In genomic region chr17:3747805-3748204, GRCh38 we compare ENCODE assay signal across 17 cellular contexts. TPM values are rescaled to one million over a fixed set of nuclear protein-coding genes. Genes with fewer than 3 reads are reported as not detected.
A peak's percentile ranks its signal among the peaks of the same experiment; 100 is the strongest.
DNase-seq lines count a peak whose midpoint lies in the region; ATAC-seq and TF ChIP-seq lines count a peak whose summit lies in the region.
"Had no signal": no experiment of that assay in that cellular context is flagged by ENCODE, and none has a peak within 500 bp of the region (broad histone marks: within the 10 kb centered on the region; RNA-seq: fewer than 3 reads in every experiment).

No MANE protein-coding gene starts in this region.

- peaks cover 42% of the 10 kb centered on the region for H3K4me1 ChIP-seq in DND-41 (ENCODE audit: insufficient read depth, low read length)
- no peaks in the 10 kb centered on the region for H3K4me1 ChIP-seq in neuronal stem cell (ENCODE audit: control insufficient read depth in 2 of 2, insufficient read depth in 1 of 2, low read depth in 1 of 2, low read length in 2 of 2)

- peaks cover 2% of the 10 kb centered on the region for H3K79me1 ChIP-seq in neuronal stem cell (ENCODE audit: low read depth, low read length)

- peak overlapping the region; percentile 55 for H3K27ac Mint-ChIP-seq in activated naive CD8-positive, alpha-beta T cell
- H3K27ac Mint-ChIP-seq in activated naive CD8-positive, alpha-beta T cell treated with anti-CD3 and anti-CD28 coated beads for 36 hours: no peak overlapping the region
- H3K27ac Mint-ChIP-seq in WTC11 (0 out of 2 replicates have a peak overlapping the region, but pooled peaks have one; percentile 11), type B pancreatic cell (no peak overlapping the region)
- H3K27ac Mint-ChIP-seq: CD4-positive, alpha-beta T cell had no signal

- POLR2A ChIA-PET in WTC11 (lab: Charles Lee): interaction anchor here (0.6 kb wide), 1 partner anchor 117 kb away, joined by 4 read pairs; no protein-coding TSS in a partner anchor

- DNase-seq in activated naive CD8-positive, alpha-beta T cell treated with anti-CD3 and anti-CD28 coated beads for 36 hours: no peak
- no peak for DNase-seq in DND-41
- DNase-seq in WTC11 (ENCODE audit: low spot score): no peak
- DNase-seq in neuronal stem cell (ENCODE audit: low spot score): no peak
- no peak for DNase-seq in type B pancreatic cell (ENCODE audit: extremely low spot score, unreplicated experiment)
- no peak for DNase-seq in GM19240 (ENCODE audit: insufficient read length, low spot score)
- no peak for DNase-seq in NCI-H2196 treated with DMSO at 0.1 percent for 48 hours (lab: John Stamatoyannopoulos, UW; ENCODE audit: unreplicated experiment)
- DNase-seq: 8988T; AML-193; C1 segment of cervical spinal cord; CD4-positive, alpha-beta T cell; COR-L47; DMS53; GM23248 had no signal

- no peak overlapping the region for H3K18ac ChIP-seq in neuronal stem cell (ENCODE audit: low read length)

- H3K9ac ChIP-seq in DND-41 (ENCODE audit: low read depth, low read length): no peak overlapping the region
- H3K9ac ChIP-seq in neuronal stem cell (ENCODE audit: low read depth, low read length, poor library complexity): peak overlapping the region; percentile 30
- H3K9ac ChIP-seq: GM23248 had no signal

- H3K36me3 Mint-ChIP-seq in activated naive CD8-positive, alpha-beta T cell: no peaks in the 10 kb centered on the region
- H3K36me3 Mint-ChIP-seq in activated naive CD8-positive, alpha-beta T cell treated with anti-CD3 and anti-CD28 coated beads for 36 hours: no peaks in the 10 kb centered on the region
- H3K36me3 Mint-ChIP-seq in WTC11 (no peaks in the 10 kb centered on the region), type B pancreatic cell (no peaks in the 10 kb centered on the region)

- H3K23ac ChIP-seq in neuronal stem cell (ENCODE audit: low read depth, low read length, poor library complexity): no peak overlapping the region

- H3K36me3 ChIP-seq in DND-41 (ENCODE audit: insufficient read depth, low read length) (no peaks in the 10 kb centered on the region), neuronal stem cell (replicated peaks in 1 of 2; ENCODE audit: control insufficient read depth in 2 of 2, insufficient read depth in 2 of 2, low read length in 2 of 2) (no peaks in the 10 kb centered on the region)

- H2BK5ac ChIP-seq in neuronal stem cell (ENCODE audit: low read length): no peak overlapping the region

- no peak overlapping the region for H2BK120ac ChIP-seq in neuronal stem cell (ENCODE audit: low read depth, low read length)

- no peaks in the 10 kb centered on the region for H3K27me3 Mint-ChIP-seq in activated naive CD8-positive, alpha-beta T cell
- no peaks in the 10 kb centered on the region for H3K27me3 Mint-ChIP-seq in activated naive CD8-positive, alpha-beta T cell treated with anti-CD3 and anti-CD28 coated beads for 36 hours
- H3K27me3 Mint-ChIP-seq in WTC11 (ENCODE audit: low read depth) (no peaks in the 10 kb centered on the region), type B pancreatic cell (no peaks in the 10 kb centered on the region)
- H3K27me3 Mint-ChIP-seq: CD4-positive, alpha-beta T cell had no signal

- no peak overlapping the region for H4K91ac ChIP-seq in neuronal stem cell (ENCODE audit: low read depth, low read length, poor library complexity)

- H2AK5ac ChIP-seq in neuronal stem cell (ENCODE audit: low read depth, low read length): no peak overlapping the region

- H3K4me3 ChIP-seq in DND-41 (ENCODE audit: low read depth in 1 of 2, low read length in 2 of 2) (no peak overlapping the region), neuronal stem cell (ENCODE audit: low read length in 2 of 2) (no peak overlapping the region)
- H3K4me3 ChIP-seq: GM23248 had no signal

- H3K79me2 ChIP-seq in DND-41 (ENCODE audit: insufficient read depth, low read length): no peaks in the 10 kb centered on the region

- H2AFZ ChIP-seq in DND-41 (ENCODE audit: low read depth, low read length) (no peak overlapping the region), neuronal stem cell (ENCODE audit: low read length) (no peak overlapping the region)
- H2AFZ ChIP-seq: GM23248 had no signal

- no peak overlapping the region for H3K4me3 Mint-ChIP-seq in activated naive CD8-positive, alpha-beta T cell
- no peak overlapping the region for H3K4me3 Mint-ChIP-seq in activated naive CD8-positive, alpha-beta T cell treated with anti-CD3 and anti-CD28 coated beads for 36 hours
- no peak overlapping the region for H3K4me3 Mint-ChIP-seq in WTC11
- no peak overlapping the region for H3K4me3 Mint-ChIP-seq in type B pancreatic cell
- H3K4me3 Mint-ChIP-seq: CD4-positive, alpha-beta T cell had no signal

- CTCF ChIA-PET in WTC11 (lab: Charles Lee): interaction anchor here (1.3 to 2.5 kb wide), 2 partner anchors 9 to 10 kb away, joined by 4 to 27 read pairs; no protein-coding TSS in a partner anchor

- H3K14ac ChIP-seq in neuronal stem cell (ENCODE audit: low read length): peak overlapping the region; percentile 63

- no peaks in the 10 kb centered on the region for H3K9me3 ChIP-seq in DND-41 (ENCODE audit: insufficient read depth, low read length, severe bottlenecking)
- no peaks in the 10 kb centered on the region for H3K9me3 ChIP-seq in neuronal stem cell (replicated peaks in 1 of 2; ENCODE audit: control insufficient read depth in 2 of 2, insufficient read depth in 1 of 2, low read depth in 1 of 2, low read length in 2 of 2)

- TF ChIP-seq CTCF in DND-41 (IDR thresholded peaks at IDR 0.05; ENCODE audit: borderline replicate concordance, extremely low read depth, low read length, poor library complexity, severe bottlenecking) (no peak), WTC11 (IDR thresholded peaks at IDR 0.05) (no peak), type B pancreatic cell (conservative IDR thresholded peaks at IDR 0.05) (no peak)

- no peak overlapping the region for H3K4ac ChIP-seq in neuronal stem cell (ENCODE audit: low read length)

- no CpG with 5 or more reads among the region's 9 CpGs for WGBS in neuronal stem cell (ENCODE audit: extremely low coverage in 2 of 2, insufficient read length in 2 of 2, insufficient replicate concordance in 1 of 2), 2 donors

- ATAC-seq in DND-41 (ENCODE audit: insufficient read depth, low read depth) (no peak), WTC11 (no peak)
- ATAC-seq: HCT116 had no signal

- no peak overlapping the region for H2BK12ac ChIP-seq in neuronal stem cell (ENCODE audit: low read length)

- H3K4me2 ChIP-seq in DND-41 (ENCODE audit: insufficient read depth, low read length) (no peak overlapping the region), neuronal stem cell (ENCODE audit: insufficient read depth, low read length, poor library complexity, severe bottlenecking) (no peak overlapping the region)

- H3K9me3 Mint-ChIP-seq in activated naive CD8-positive, alpha-beta T cell (ENCODE audit: low read depth): no peaks in the 10 kb centered on the region
- no peaks in the 10 kb centered on the region for H3K9me3 Mint-ChIP-seq in activated naive CD8-positive, alpha-beta T cell treated with anti-CD3 and anti-CD28 coated beads for 36 hours
- H3K9me3 Mint-ChIP-seq in WTC11: no peaks in the 10 kb centered on the region
- no peaks in the 10 kb centered on the region for H3K9me3 Mint-ChIP-seq in type B pancreatic cell
- H3K9me3 Mint-ChIP-seq: CD4-positive, alpha-beta T cell had no signal

- H3K4me1 Mint-ChIP-seq in activated naive CD8-positive, alpha-beta T cell (ENCODE audit: low read depth): peaks cover 37% of the 10 kb centered on the region
- H3K4me1 Mint-ChIP-seq in activated naive CD8-positive, alpha-beta T cell treated with anti-CD3 and anti-CD28 coated beads for 36 hours: peaks cover 27% of the 10 kb centered on the region
- H3K4me1 Mint-ChIP-seq in WTC11 (no peaks in the 10 kb centered on the region), type B pancreatic cell (ENCODE audit: unreplicated experiment) (no peaks in the 10 kb centered on the region)

- H2BK15ac ChIP-seq in neuronal stem cell (ENCODE audit: low read length): no peak overlapping the region

- no peaks in the 10 kb centered on the region for H4K20me1 ChIP-seq in DND-41 (ENCODE audit: insufficient read depth, low read length)

- H3K27me3 ChIP-seq in DND-41 (ENCODE audit: insufficient read depth, low read length, poor library complexity): no peaks in the 10 kb centered on the region
- H3K27me3 ChIP-seq in neuronal stem cell (ENCODE audit: control insufficient read depth in 3 of 3, insufficient read depth in 3 of 3, low read depth in 1 of 3, low read length in 3 of 3): peaks cover 0 to 21% (median 0%) of the 10 kb centered on the region in 3 experiments

- H3K27ac ChIP-seq in DND-41 (ENCODE audit: low read length) (peak overlapping the region; percentile 32), neuronal stem cell (replicated peaks; ENCODE audit: low read length) (no peak overlapping the region)
- H3K27ac ChIP-seq: GM23248, HL-60 had no signal

- no peak overlapping the region for H4K8ac ChIP-seq in neuronal stem cell (ENCODE audit: low read depth, low read length)

TF ChIP-seq in WTC11, 78 proteins besides CTCF, POLR2A, EP300 and RAD21 (continues in another document):
- TF ChIP-seq, protein P1, sequence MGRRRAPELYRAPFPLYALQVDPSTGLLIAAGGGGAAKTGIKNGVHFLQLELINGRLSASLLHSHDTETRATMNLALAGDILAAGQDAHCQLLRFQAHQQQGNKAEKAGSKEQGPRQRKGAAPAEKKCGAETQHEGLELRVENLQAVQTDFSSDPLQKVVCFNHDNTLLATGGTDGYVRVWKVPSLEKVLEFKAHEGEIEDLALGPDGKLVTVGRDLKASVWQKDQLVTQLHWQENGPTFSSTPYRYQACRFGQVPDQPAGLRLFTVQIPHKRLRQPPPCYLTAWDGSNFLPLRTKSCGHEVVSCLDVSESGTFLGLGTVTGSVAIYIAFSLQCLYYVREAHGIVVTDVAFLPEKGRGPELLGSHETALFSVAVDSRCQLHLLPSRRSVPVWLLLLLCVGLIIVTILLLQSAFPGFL (CRISPR knock-in tag; IDR thresholded peaks at IDR 0.05; ENCODE audit: borderline replicate concordance): no peak

RNA-seq across cellular contexts. Expression of gene HASPIN, which starts 24.1 kb away (rescaled TPM):
- total RNA-seq in activated naive CD8-positive, alpha-beta T cell treated with anti-CD3 and anti-CD28 coated beads for 36 hours: 10 to 100 TPM; 23.8 to 24.6 TPM
- total RNA-seq in WTC11 (2021): 30.0 to 30.8 TPM (median 30.4 TPM) in 3 replicates
- 12.3 TPM for polyA plus RNA-seq in neuronal stem cell (2013, experiment 1 of 2)
- polyA plus RNA-seq in neuronal stem cell (2013, experiment 2 of 2): 12.4 TPM
- 5.2 and 13.1 TPM in 2 replicates for total RNA-seq in type B pancreatic cell (ENCODE audit: low replicate concordance)

RNA-seq across cellular contexts. Expression of gene P2RX5, which starts 51.9 kb away (rescaled TPM):
- total RNA-seq in activated naive CD8-positive, alpha-beta T cell treated with anti-CD3 and anti-CD28 coated beads for 36 hours: 10 to 100 TPM; 32.0 to 38.7 TPM
- total RNA-seq in WTC11 (2021) (6.4 to 9.5 TPM (median 8.8 TPM) in 3 replicates), type B pancreatic cell (ENCODE audit: low replicate concordance) (0.69 and 1.3 TPM in 2 replicates)
- 0.31 TPM for polyA plus RNA-seq in neuronal stem cell (2013, experiment 1 of 2)
- 0.43 TPM for polyA plus RNA-seq in neuronal stem cell (2013, experiment 2 of 2)

RNA-seq across cellular contexts. Expression of gene ITGAE, which starts 53.2 kb away (rescaled TPM):
- total RNA-seq in activated naive CD8-positive, alpha-beta T cell treated with anti-CD3 and anti-CD28 coated beads for 36 hours: 10 to 100 TPM; 24.9 to 29.8 TPM
- total RNA-seq in WTC11 (2021): 18.6 to 21.3 TPM (median 19.5 TPM) in 3 replicates
- polyA plus RNA-seq in neuronal stem cell (2013, experiment 1 of 2): 59.7 TPM
- 59.3 TPM for polyA plus RNA-seq in neuronal stem cell (2013, experiment 2 of 2)
- 21.0 and 28.8 TPM in 2 replicates for total RNA-seq in type B pancreatic cell (ENCODE audit: low replicate concordance)

Comparison
In these comparisons a context has a peak if more than half of its experiments do, and no peak if none do; other contexts are left out.
1. H3K27ac Mint-ChIP-seq: peak in activated naive CD8-positive, alpha-beta T cell (single experiment) and WTC11 (single experiment); none in activated naive CD8-positive, alpha-beta T cell treated with anti-CD3 and anti-CD28 coated beads for 36 hours (single experiment) and type B pancreatic cell (single experiment).